Comparison of ENCODE assay signal across 8 cellular contexts in genomic region chr7:113159746-113160339, GRCh38. TPM values are rescaled to one million over a fixed set of nuclear protein-coding genes. Genes with fewer than 3 reads are reported as not detected.
A peak's percentile ranks its signal among the peaks of the same experiment; 100 is the strongest.
DNase-seq lines count a peak whose midpoint lies in the region; ATAC-seq and TF ChIP-seq lines count a peak whose summit lies in the region.

No MANE protein-coding gene starts in this region.

- no peaks in the 10 kb centered on the region for H3K36me3 ChIP-seq in RWPE2 (ENCODE audit: low read depth)
- H3K36me3 ChIP-seq in thoracic aorta: no peaks in the 10 kb centered on the region

- H3K27ac ChIP-seq in RWPE2 (ENCODE audit: poor library complexity, severe bottlenecking) (no peak overlapping the region), thoracic aorta (no peak overlapping the region)

- no peaks in the 10 kb centered on the region for H3K4me1 ChIP-seq in RWPE2 (ENCODE audit: insufficient read depth, poor library complexity, severe bottlenecking)
- H3K4me1 ChIP-seq in thoracic aorta (ENCODE audit: control insufficient read depth in 1 of 2, low read depth in 2 of 2): no peaks in the 10 kb centered on the region

- DNase-seq in SIG-M5 treated with dmso at 0.1 percent for 504 hours (lab: John Stamatoyannopoulos, UW; ENCODE audit: unreplicated experiment) (peak; percentile 57), SIG-M5 (lab: John Stamatoyannopoulos, UW) (no peak), LHCN-M2 (ENCODE audit: low read depth) (peak; percentile 43), RWPE2 (ENCODE audit: low spot score) (no peak), foreskin melanocyte (peak; percentile 11), thoracic aorta (ENCODE audit: low spot score) (no peak)

- ATAC-seq in GM21737 (IDR thresholded peaks at IDR 0.05; ENCODE audit: unreplicated experiment) (peak; percentile 65), RWPE2 (ENCODE audit: low read depth) (peak; percentile 58; the same call in 2 of the 3 replicates), thoracic aorta (ENCODE audit: insufficient number of reproducible peaks, low FRiP score, low read depth) (no peak), esophagus mucosa (no peak)

- TF ChIP-seq CTCF in RWPE2 (IDR thresholded peaks at IDR 0.05; ENCODE audit: poor library complexity, severe bottlenecking) (peak; percentile 78), thoracic aorta (IDR thresholded peaks at IDR 0.05) (peak; percentile 36)

- H3K27me3 ChIP-seq in RWPE2 (ENCODE audit: insufficient read depth, poor library complexity, severe bottlenecking) (no peaks in the 10 kb centered on the region), thoracic aorta (replicated peaks; ENCODE audit: insufficient read depth) (peaks cover 4% of the 10 kb centered on the region)

- H3K9me3 ChIP-seq in RWPE2 (ENCODE audit: severe bottlenecking) (no peaks in the 10 kb centered on the region), thoracic aorta (no peaks in the 10 kb centered on the region)

- H3K4me3 ChIP-seq in RWPE2 (ENCODE audit: severe bottlenecking): no peak overlapping the region
- H3K4me3 ChIP-seq in thoracic aorta: no peak overlapping the region

RNA-seq across cellular contexts. Expression of gene SMIM30, which starts 41.5 kb away (rescaled TPM):
- total RNA-seq in LHCN-M2 (2014; rRNA removed): 173 and 179 TPM in 2 replicates
- 72.5 TPM for polyA plus RNA-seq in LHCN-M2 (2012)
- 10 to 100 TPM; 23.7 to 36.5 TPM for total RNA-seq in thoracic aorta
- 27.3 TPM for total RNA-seq in esophagus mucosa

Comparison
In these comparisons a context has a peak if more than half of its experiments do, and no peak if none do; other contexts are left out.
1. DNase-seq: peak in SIG-M5 treated with dmso at 0.1 percent for 504 hours (single experiment), LHCN-M2 (single experiment) and foreskin melanocyte (single experiment); none in SIG-M5 (single experiment), RWPE2 (single experiment) and thoracic aorta (single experiment).
2. ATAC-seq: peak in GM21737 (single experiment) and RWPE2 (single experiment); none in thoracic aorta (single experiment) and esophagus mucosa (single experiment).